ENCODE assay signal across 1 cellular context in the genomic region with DNA sequence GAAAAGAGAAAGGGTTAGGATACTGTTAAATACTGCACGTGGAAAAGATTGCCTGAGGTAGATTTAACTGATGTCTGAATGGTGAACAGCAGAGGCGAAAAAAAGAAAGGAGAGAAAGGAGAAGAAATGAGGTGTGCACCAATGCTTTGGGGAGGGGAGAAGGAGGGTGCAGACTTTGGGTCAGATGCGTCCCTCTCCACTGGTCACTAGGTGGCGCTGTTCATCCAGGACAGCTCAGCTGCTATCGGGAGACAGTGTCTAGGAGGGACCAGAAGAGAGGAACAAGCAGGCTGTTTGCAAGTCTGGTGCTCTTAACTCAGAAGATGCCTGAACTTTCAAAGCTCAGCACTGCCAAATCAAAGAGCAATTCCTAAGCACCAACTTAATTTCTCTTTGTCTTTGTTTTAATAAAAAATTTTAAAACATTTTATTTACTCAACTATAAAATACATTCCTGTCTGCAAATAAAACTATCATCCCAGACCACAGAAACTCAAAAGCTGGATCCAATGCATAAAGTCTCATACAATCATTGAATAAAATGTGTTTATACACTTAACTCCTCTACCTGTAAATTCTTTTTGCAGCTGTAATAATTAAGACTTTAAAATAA.
TF ChIP-seq lines count a peak whose summit lies in the region.

No MANE protein-coding gene starts in this region.

TF ChIP-seq in H1, 55 proteins besides CTCF, POLR2A, EP300 and RAD21:
- TF ChIP-seq NRF1 (IDR thresholded peaks at IDR 0.05; ENCODE audit: low read depth, low read length), result no peak
- TF ChIP-seq, protein P1, sequence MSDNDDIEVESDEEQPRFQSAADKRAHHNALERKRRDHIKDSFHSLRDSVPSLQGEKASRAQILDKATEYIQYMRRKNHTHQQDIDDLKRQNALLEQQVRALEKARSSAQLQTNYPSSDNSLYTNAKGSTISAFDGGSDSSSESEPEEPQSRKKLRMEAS (IDR thresholded peaks at IDR 0.05), result 0 out of 2 replicates have a peak, but pooled peaks have one; percentile 23
- TF ChIP-seq MAFK (IDR thresholded peaks at IDR 0.05; ENCODE audit: low read depth, low read length), result no peak
- TF ChIP-seq CEBPB (IDR thresholded peaks at IDR 0.05; ENCODE audit: low read depth, low read length), result no peak
- 0 out of 2 replicates have a peak, but pooled peaks have one; percentile 14 for TF ChIP-seq BRCA1 (IDR thresholded peaks at IDR 0.05; ENCODE audit: low read depth, low read length)
- TF ChIP-seq, protein P2, sequence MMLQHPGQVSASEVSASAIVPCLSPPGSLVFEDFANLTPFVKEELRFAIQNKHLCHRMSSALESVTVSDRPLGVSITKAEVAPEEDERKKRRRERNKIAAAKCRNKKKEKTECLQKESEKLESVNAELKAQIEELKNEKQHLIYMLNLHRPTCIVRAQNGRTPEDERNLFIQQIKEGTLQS (IDR thresholded peaks at IDR 0.05; ENCODE audit: insufficient read depth, low read depth, low read length), result no peak
- TF ChIP-seq GABPA (IDR thresholded peaks at IDR 0.05; ENCODE audit: borderline replicate concordance, insufficient read depth, low read length), result 0 out of 2 replicates have a peak, but pooled peaks have one; percentile 20
- TF ChIP-seq KDM1A (IDR thresholded peaks at IDR 0.05; ENCODE audit: borderline replicate concordance, low read length), result no peak
- no peak for TF ChIP-seq TAF1 (IDR thresholded peaks at IDR 0.05; ENCODE audit: low read depth, low read length)
- TF ChIP-seq SIRT6 (IDR thresholded peaks at IDR 0.05; ENCODE audit: low read length), result no peak
